In genomic region chr17:42236760-42237159, GRCh38 we compare ENCODE assay signal across 22 cellular contexts. TPM values are rescaled to one million over a fixed set of nuclear protein-coding genes. Genes with fewer than 3 reads are reported as not detected.
"Had no signal": no experiment of that assay in that cellular context is flagged by ENCODE, and none has a peak within 500 bp of the region (broad histone marks: within the 10 kb centered on the region; RNA-seq: fewer than 3 reads in every experiment).

No MANE protein-coding gene starts in this region.

- H3K27me3 ChIP-seq: ascending aorta, transverse colon had no signal

- H3K27ac Mint-ChIP-seq: activated CD8-positive, alpha-beta memory T cell treated with anti-CD3 and anti-CD28 coated beads, Interleukin-2, amount 10 ng/mL, durations not matched to agents 7 days and 5 days; stimulated activated effector memory CD8-positive, alpha-beta T cell treated with anti-CD3 and anti-CD28 coated beads, Interleukin-12 subunit alpha, Interleukin-12 subunit beta, amount 100 ng/mL, for 72 hours had no signal

- H3K27ac ChIP-seq: ascending aorta, transverse colon had no signal

- H3K27me3 Mint-ChIP-seq: activated CD8-positive, alpha-beta memory T cell treated with anti-CD3 and anti-CD28 coated beads, Interleukin-2, amount 10 ng/mL, durations not matched to agents 7 days and 5 days had no signal

- H3K4me3 ChIP-seq: ascending aorta, smooth muscle cell, transverse colon had no signal

- H3K9me3 Mint-ChIP-seq: activated T-cell treated with anti-CD3 and anti-CD28 coated beads, Interleukin-2, amount 50 U/mL, for 4 hours; stimulated activated effector memory CD8-positive, alpha-beta T cell treated with anti-CD3 and anti-CD28 coated beads, Interleukin-12 subunit alpha, Interleukin-12 subunit beta, amount 100 ng/mL, for 72 hours had no signal

- ATAC-seq: activated CD8-positive, alpha-beta memory T cell treated with anti-CD3 and anti-CD28 coated beads, Interleukin-2, amount 10 ng/mL, durations not matched to agents 7 days and 5 days; activated T-cell treated with anti-CD3 and anti-CD28 coated beads, Interleukin-2, amount 50 U/mL, for 4 hours; right cardiac atrium; stimulated activated effector memory CD8-positive, alpha-beta T cell treated with anti-CD3 and anti-CD28 coated beads, Interleukin-12 subunit alpha, Interleukin-12 subunit beta, amount 100 ng/mL, for 72 hours had no signal

- H3K4me3 Mint-ChIP-seq: activated CD8-positive, alpha-beta memory T cell treated with anti-CD3 and anti-CD28 coated beads, Interleukin-2, amount 10 ng/mL, durations not matched to agents 7 days and 5 days; activated T-cell treated with anti-CD3 and anti-CD28 coated beads, Interleukin-2, amount 50 U/mL, for 4 hours; stimulated activated effector memory CD8-positive, alpha-beta T cell treated with anti-CD3 and anti-CD28 coated beads, Interleukin-12 subunit alpha, Interleukin-12 subunit beta, amount 100 ng/mL, for 72 hours had no signal

- DNase-seq: activated CD4-positive, alpha-beta T cell treated with anti-CD3 and anti-CD28 coated beads for 1 hour; activated CD4-positive, alpha-beta T cell treated with anti-CD3 and anti-CD28 coated beads, Interleukin-2, amount 50 U/mL, for 48 hours; activated CD8-positive, alpha-beta memory T cell treated with anti-CD3 and anti-CD28 coated beads, Interleukin-2, amount 10 ng/mL, durations not matched to agents 7 days and 5 days; activated gamma-delta T cell; activated T-cell treated with anti-CD3 and anti-CD28 coated beads, Interleukin-2, amount 50 U/mL, for 4 hours; hippocampal formation; posterior cingulate gyrus; right cardiac atrium; SW 1271; T-helper 9 cell; transverse colon had no signal

- H3K36me3 ChIP-seq: ascending aorta, transverse colon had no signal

- H3K9me3 ChIP-seq: ascending aorta, transverse colon had no signal

RNA-seq across cellular contexts. Expression of gene HCRT, which starts 51.5 kb away (rescaled TPM):
- total RNA-seq: activated CD8-positive, alpha-beta memory T cell treated with anti-CD3 and anti-CD28 coated beads, Interleukin-2, amount 10 ng/mL, durations not matched to agents 7 days and 5 days; activated T-cell treated with anti-CD3 and anti-CD28 coated beads, Interleukin-2, amount 50 U/mL, for 4 hours; ascending aorta; bronchial epithelial cell; chondrocyte; dermis microvascular lymphatic vessel endothelial cell; glomerular endothelial cell; kidney epithelial cell; liver; right cardiac atrium; smooth muscle cell; subcutaneous adipose tissue; transverse colon had no signal
- polyA plus RNA-seq: esophagus, liver, right cardiac atrium, smooth muscle cell had no signal

RNA-seq across cellular contexts. Expression of gene KCNH4, which starts 55.8 kb away (rescaled TPM):
- total RNA-seq: ascending aorta, bronchial epithelial cell, chondrocyte, kidney epithelial cell, liver, smooth muscle cell, transverse colon had no signal
- polyA plus RNA-seq: smooth muscle cell had no signal
